17 cellular contexts compared by ENCODE assay signal in the genomic region with DNA sequence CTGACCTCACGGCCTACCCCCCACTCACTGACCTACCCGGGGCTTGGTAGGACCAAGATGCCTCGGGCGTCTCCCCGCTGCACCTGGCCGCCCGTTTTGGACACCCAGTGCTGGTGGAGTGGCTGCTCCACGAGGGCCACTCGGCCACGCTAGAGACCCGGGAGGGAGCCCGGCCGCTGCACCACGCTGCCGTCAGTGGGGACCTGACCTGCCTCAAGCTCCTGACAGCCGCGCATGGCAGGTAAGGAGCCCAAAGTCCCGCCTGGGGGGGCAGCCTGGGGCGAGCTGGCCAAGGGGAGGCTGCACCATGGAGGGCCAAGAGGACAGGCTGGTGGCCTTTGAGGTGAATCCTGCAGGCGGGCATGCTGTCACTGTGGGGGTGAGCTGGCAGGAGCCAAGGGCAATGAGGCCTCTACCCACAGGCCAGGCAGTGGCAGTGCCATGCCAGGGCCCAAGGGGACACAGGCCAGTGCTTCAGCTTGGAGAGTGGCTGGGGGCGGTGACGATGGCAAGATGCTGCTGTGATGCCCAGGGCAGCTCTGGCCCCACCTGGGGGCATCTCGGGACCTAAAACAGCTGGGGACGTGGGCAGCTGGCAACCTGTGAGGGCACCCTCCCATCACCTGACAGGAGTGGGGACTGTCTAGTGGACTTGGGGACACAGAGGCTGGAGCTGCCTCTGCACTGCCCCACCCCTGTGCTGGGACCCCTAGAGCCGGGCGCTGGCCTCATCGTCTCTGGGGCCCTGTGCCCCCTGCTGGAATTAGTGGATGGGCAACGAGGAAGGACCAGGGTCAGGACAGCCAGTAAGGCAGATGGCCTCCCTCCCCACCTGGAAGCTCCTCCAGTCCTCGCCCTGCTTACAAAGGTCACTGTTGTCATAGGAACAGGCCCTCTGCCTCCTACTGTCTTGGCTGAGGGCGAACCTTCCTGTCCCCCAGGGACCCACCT. TPM values are rescaled to one million over a fixed set of nuclear protein-coding genes. Genes with fewer than 3 reads are reported as not detected.
DNase-seq lines count a peak whose midpoint lies in the region; ATAC-seq, FAIRE-seq and TF ChIP-seq lines count a peak whose summit lies in the region.
"Had no signal": no experiment of that assay in that cellular context is flagged by ENCODE, and none has a peak within 500 bp of the region (broad histone marks: within the 10 kb centered on the region; RNA-seq: fewer than 3 reads in every experiment).

No MANE protein-coding gene starts in this region.

- FAIRE-seq in frontal cortex (lab: Jason Lieb, UNC): no peak

- no peak overlapping the region for H4K5ac ChIP-seq in mesendoderm (ENCODE audit: low read length)

- H3K4ac ChIP-seq in mesendoderm (ENCODE audit: low read depth, low read length): no peak overlapping the region

- H3K4me3 ChIP-seq in mesendoderm (ENCODE audit: low read length) (no peak overlapping the region), upper lobe of left lung (no peak overlapping the region)

- no peaks in the 10 kb centered on the region for H3K9me3 Mint-ChIP-seq in activated naive CD4-positive, alpha-beta T cell treated with anti-CD3 and anti-CD28 coated beads for 36 hours
- H3K9me3 Mint-ChIP-seq in activated T-cell treated with anti-CD3 and anti-CD28 coated beads, Interleukin-2, amount 50 U/mL, for 4 hours: no peaks in the 10 kb centered on the region
- H3K9me3 Mint-ChIP-seq: activated naive CD4-positive, alpha-beta T cell treated with anti-CD3 and anti-CD28 coated beads, Interleukin-2, amount 50 U/mL, for 24 hours had no signal

- intact Hi-C loops in activated naive CD4-positive, alpha-beta T cell treated with anti-CD3 and anti-CD28 coated beads for 36 hours (cut with micrococcal nuclease): no loop called here

- TF ChIP-seq POLR2A in upper lobe of left lung (IDR thresholded peaks at IDR 0.05): no peak

- CTCF ChIA-PET in activated naive CD4-positive, alpha-beta T cell treated with anti-CD3 and anti-CD28 coated beads for 36 hours (lab: Charles Lee): no interaction called here

- no peak for TF ChIP-seq EP300 in upper lobe of left lung (IDR thresholded peaks at IDR 0.05)

- H2BK120ac ChIP-seq in mesendoderm (ENCODE audit: low read depth, low read length): no peak overlapping the region

- no peaks in the 10 kb centered on the region for H3K79me2 ChIP-seq in mesendoderm (ENCODE audit: control insufficient read depth, insufficient read depth, low read length)

- no peak for TF ChIP-seq CTCF in upper lobe of left lung (IDR thresholded peaks at IDR 0.05)

- H2BK5ac ChIP-seq in mesendoderm (ENCODE audit: low read length): no peak overlapping the region

- no peak overlapping the region for H3K56ac ChIP-seq in mesendoderm (ENCODE audit: low read length)

- H3K27ac Mint-ChIP-seq in activated naive CD4-positive, alpha-beta T cell treated with anti-CD3 and anti-CD28 coated beads for 36 hours: no peak overlapping the region
- H3K27ac Mint-ChIP-seq: activated naive CD4-positive, alpha-beta T cell treated with anti-CD3 and anti-CD28 coated beads, Interleukin-2, amount 50 U/mL, for 24 hours had no signal

- H3K23ac ChIP-seq in mesendoderm (ENCODE audit: low read length): no peak overlapping the region

- H3K27ac ChIP-seq in mesendoderm (ENCODE audit: low read depth, low read length) (no peak overlapping the region), upper lobe of left lung (no peak overlapping the region)

- no peaks in the 10 kb centered on the region for H3K27me3 ChIP-seq in mesendoderm (ENCODE audit: insufficient read depth, low read length, poor library complexity)
- H3K27me3 ChIP-seq in upper lobe of left lung: no peaks in the 10 kb centered on the region

- H3K27me3 Mint-ChIP-seq in activated naive CD4-positive, alpha-beta T cell treated with anti-CD3 and anti-CD28 coated beads for 36 hours (ENCODE audit: low read depth): no peaks in the 10 kb centered on the region
- no peaks in the 10 kb centered on the region for H3K27me3 Mint-ChIP-seq in activated T-cell treated with anti-CD3 and anti-CD28 coated beads, Interleukin-2, amount 50 U/mL, for 4 hours (ENCODE audit: low read depth)
- H3K27me3 Mint-ChIP-seq: activated naive CD4-positive, alpha-beta T cell treated with anti-CD3 and anti-CD28 coated beads, Interleukin-2, amount 50 U/mL, for 24 hours had no signal

- H3K36me3 ChIP-seq in mesendoderm (ENCODE audit: control insufficient read depth, insufficient read depth, low read length): no peaks in the 10 kb centered on the region
- no peaks in the 10 kb centered on the region for H3K36me3 ChIP-seq in upper lobe of left lung

- no peaks in the 10 kb centered on the region for H3K9me3 ChIP-seq in upper lobe of left lung

- WGBS in mesendoderm (ENCODE audit: extremely low coverage, insufficient coverage, low lambda C conversion rate): no CpG with 5 or more reads among the region's 30 CpGs
- WGBS in upper lobe of left lung, 2 donors: 72 to 91% methylated on average over 3 to 26 of the region's 30 CpGs

- no peak overlapping the region for H3K18ac ChIP-seq in mesendoderm (ENCODE audit: low read length)

- peaks cover 6% of the 10 kb centered on the region for H3K36me3 Mint-ChIP-seq in activated naive CD4-positive, alpha-beta T cell treated with anti-CD3 and anti-CD28 coated beads for 36 hours (ENCODE audit: low read depth)
- no peaks in the 10 kb centered on the region for H3K36me3 Mint-ChIP-seq in activated T-cell treated with anti-CD3 and anti-CD28 coated beads, Interleukin-2, amount 50 U/mL, for 4 hours (ENCODE audit: insufficient read depth)
- H3K36me3 Mint-ChIP-seq: activated naive CD4-positive, alpha-beta T cell treated with anti-CD3 and anti-CD28 coated beads, Interleukin-2, amount 50 U/mL, for 24 hours had no signal

- H2AK5ac ChIP-seq in mesendoderm (ENCODE audit: low read length): no peak overlapping the region

- peak; percentile 1 for DNase-seq in activated naive CD4-positive, alpha-beta T cell treated with Interleukin-2 at 50 U/mL for 16 hours
- no peak for DNase-seq in activated naive CD4-positive, alpha-beta T cell treated with anti-CD3 and anti-CD28 coated beads for 36 hours
- DNase-seq in activated T-cell treated with anti-CD3 and anti-CD28 coated beads, Interleukin-2, amount 50 U/mL, for 4 hours: peak; percentile 5
- DNase-seq in mesendoderm (peak; percentile 42), upper lobe of left lung (peak; percentile 15 to 85), AG20443 (ENCODE audit: low spot score) (no peak), dermis blood vessel endothelial cell (no peak), frontal cortex (ENCODE audit: low spot score in 2 of 2) (no peak)
- DNase-seq: activated CD4-positive, alpha-beta T cell treated with anti-CD3 and anti-CD28 coated beads, Interleukin-2, amount 50 U/mL, for 4 hours; COR-L47; effector CD8-positive, alpha-beta T cell; mesenchymal stem cell; NCI-H1436 treated with DMSO at 0.1 percent for 48 hours; NCI-H345; SIG-M5; T-helper 9 cell had no signal

- H3K4me1 Mint-ChIP-seq in activated naive CD4-positive, alpha-beta T cell treated with anti-CD3 and anti-CD28 coated beads for 36 hours (ENCODE audit: low read depth): peaks cover 2% of the 10 kb centered on the region
- H3K4me1 Mint-ChIP-seq in activated T-cell treated with anti-CD3 and anti-CD28 coated beads, Interleukin-2, amount 50 U/mL, for 4 hours (ENCODE audit: low read depth): no peaks in the 10 kb centered on the region

- no peaks in the 10 kb centered on the region for H3K79me1 ChIP-seq in mesendoderm (ENCODE audit: low read length)

- H3K4me2 ChIP-seq in mesendoderm (ENCODE audit: low read length): no peak overlapping the region

- no peak overlapping the region for H3K4me3 Mint-ChIP-seq in activated naive CD4-positive, alpha-beta T cell treated with anti-CD3 and anti-CD28 coated beads for 36 hours
- H3K4me3 Mint-ChIP-seq in activated T-cell treated with anti-CD3 and anti-CD28 coated beads, Interleukin-2, amount 50 U/mL, for 4 hours: no peak overlapping the region
- H3K4me3 Mint-ChIP-seq: activated naive CD4-positive, alpha-beta T cell treated with anti-CD3 and anti-CD28 coated beads, Interleukin-2, amount 50 U/mL, for 24 hours had no signal

- H3K4me1 ChIP-seq in mesendoderm (ENCODE audit: control insufficient read depth, low read depth, low read length) (no peaks in the 10 kb centered on the region), upper lobe of left lung (peaks cover 0 to 13% (median 7%) of the 10 kb centered on the region in 4 donors)

- no peak overlapping the region for H4K8ac ChIP-seq in mesendoderm (ENCODE audit: low read depth, low read length)

- ATAC-seq in activated T-cell treated with anti-CD3 and anti-CD28 coated beads, Interleukin-2, amount 50 U/mL, for 4 hours: no peak
- no peak for ATAC-seq in upper lobe of left lung (ENCODE audit: low FRiP score in 2 of 2)

- H3K9ac ChIP-seq in mesendoderm (ENCODE audit: low read length): no peak overlapping the region

- H2BK15ac ChIP-seq in mesendoderm (replicated peaks; ENCODE audit: low read depth): no peak overlapping the region

RNA-seq across cellular contexts. Expression of a gene that starts 2.0 kb away (rescaled TPM):
- total RNA-seq in activated naive CD4-positive, alpha-beta T cell treated with anti-CD3 and anti-CD28 coated beads for 36 hours: under 1 TPM; 0.05 to 0.15 TPM
- total RNA-seq in activated T-cell treated with anti-CD3 and anti-CD28 coated beads, Interleukin-2, amount 50 U/mL, for 4 hours: under 1 TPM; 0.08 to 0.35 (median 0.14) TPM
- polyA plus RNA-seq in mesendoderm (2013, experiment 1 of 2): 0.46 TPM
- polyA plus RNA-seq in mesendoderm (2013, experiment 2 of 2): 0.50 TPM
- 1 to 10 TPM in 1 of 6 donors, under 1 TPM in 3, not detected in 2; 0.10 to 3.1 (median 0.38) TPM for total RNA-seq in upper lobe of left lung
- total RNA-seq in dermis blood vessel endothelial cell: not detected in 2 replicates
- total RNA-seq in frontal cortex: under 0.01 TPM

RNA-seq across cellular contexts. Expression of a gene that starts 36.3 kb away (rescaled TPM):
- total RNA-seq in activated naive CD4-positive, alpha-beta T cell treated with anti-CD3 and anti-CD28 coated beads for 36 hours: not detected
- not detected for total RNA-seq in activated T-cell treated with anti-CD3 and anti-CD28 coated beads, Interleukin-2, amount 50 U/mL, for 4 hours
- 0.03 TPM for polyA plus RNA-seq in mesendoderm (2013, experiment 1 of 2)
- polyA plus RNA-seq in mesendoderm (2013, experiment 2 of 2): not detected
- 1 to 10 TPM in 2 of 6 donors, under 1 TPM in 2, not detected in 2; 0.30 to 1.3 (median 0.97) TPM for total RNA-seq in upper lobe of left lung
- total RNA-seq in dermis blood vessel endothelial cell: not detected in 2 replicates
- under 0.01 TPM for total RNA-seq in frontal cortex

RNA-seq across cellular contexts. Expression of a gene that starts 41.4 kb away (rescaled TPM):
- total RNA-seq in activated naive CD4-positive, alpha-beta T cell treated with anti-CD3 and anti-CD28 coated beads for 36 hours: 10 to 100 TPM; 46.4 to 46.7 TPM
- total RNA-seq in activated T-cell treated with anti-CD3 and anti-CD28 coated beads, Interleukin-2, amount 50 U/mL, for 4 hours: 10 to 100 TPM; 46.4 to 63.5 (median 60.1) TPM
- polyA plus RNA-seq in mesendoderm (2013, experiment 1 of 2): 35.0 TPM
- polyA plus RNA-seq in mesendoderm (2013, experiment 2 of 2): 35.4 TPM
- total RNA-seq in upper lobe of left lung (10 to 100 TPM in 4 of 6 donors, 1 to 10 TPM in 2; 9.4 to 19.9 (median 11.1) TPM), dermis blood vessel endothelial cell (15.1 and 26.3 TPM in 2 replicates), frontal cortex (11.8 TPM)

RNA-seq across cellular contexts. Expression of a gene that starts 56.6 kb away (rescaled TPM):
- under 1 TPM in 1 of 2 experiments, not detected in 1; 0.40 TPM for total RNA-seq in activated naive CD4-positive, alpha-beta T cell treated with anti-CD3 and anti-CD28 coated beads for 36 hours
- total RNA-seq in activated T-cell treated with anti-CD3 and anti-CD28 coated beads, Interleukin-2, amount 50 U/mL, for 4 hours: under 1 TPM; 0.13 to 0.91 (median 0.22) TPM
- polyA plus RNA-seq in mesendoderm (2013, experiment 1 of 2): 0.39 TPM
- 0.41 TPM for polyA plus RNA-seq in mesendoderm (2013, experiment 2 of 2)
- total RNA-seq in upper lobe of left lung: 1 to 10 TPM in 1 of 6 donors, under 1 TPM in 2, not detected in 3; 0.30 to 1.1 (median 0.43) TPM
- 0.34 and 0.47 TPM in 2 replicates for total RNA-seq in dermis blood vessel endothelial cell
- 0.82 TPM for total RNA-seq in frontal cortex

Comparison
In these comparisons a context has a peak if more than half of its experiments do, and no peak if none do; other contexts are left out.
1. DNase-seq: peak in activated naive CD4-positive, alpha-beta T cell treated with Interleukin-2 at 50 U/mL for 16 hours (single experiment), activated T-cell treated with anti-CD3 and anti-CD28 coated beads, Interleukin-2, amount 50 U/mL, for 4 hours (single experiment), mesendoderm (single experiment) and upper lobe of left lung (2 of 2); none in activated naive CD4-positive, alpha-beta T cell treated with anti-CD3 and anti-CD28 coated beads for 36 hours (single experiment), AG20443 (single experiment), dermis blood vessel endothelial cell (single experiment) and frontal cortex (0 of 2).